In the genomic region with DNA sequence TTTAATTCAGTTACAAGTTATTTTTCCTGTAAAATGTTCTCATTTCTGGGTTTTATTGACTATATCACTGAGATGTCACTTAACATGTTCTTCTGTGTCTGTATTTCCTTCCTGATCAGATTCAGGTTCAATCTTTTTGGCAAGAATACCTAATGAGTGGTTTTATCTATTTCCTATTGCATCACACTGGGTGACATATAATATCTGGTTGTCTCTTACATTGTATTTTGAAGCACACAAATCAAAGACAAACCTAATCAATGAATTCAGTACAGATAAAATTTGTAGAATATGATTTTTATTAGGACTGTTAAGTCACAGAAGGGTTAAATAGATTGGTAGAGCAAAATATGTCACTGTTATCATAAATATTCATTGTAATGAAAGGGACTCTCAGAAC, we compare ENCODE assay signal across 22 cellular contexts.
"Had no signal": no experiment of that assay in that cellular context is flagged by ENCODE, and none has a peak within 500 bp of the region (broad histone marks: within the 10 kb centered on the region; RNA-seq: fewer than 3 reads in every experiment).

No MANE protein-coding gene starts in this region.

- H3K27me3 ChIP-seq: breast epithelium, foreskin keratinocyte, transverse colon had no signal

- DNase-seq: aorta; dermis blood vessel endothelial cell; effector memory CD8-positive, alpha-beta T cell; foreskin keratinocyte; glutamatergic neuron; hypothalamus; left ventricle myocardium inferior; mucosa of descending colon; naive thymus-derived CD4-positive, alpha-beta T cell; right cardiac atrium; small intestine; stimulated activated CD4-positive, alpha-beta T cell treated with anti-CD3 and anti-CD28 coated beads, Interleukin-4, amount 100 ng/mL, for 4 hours; stimulated activated CD8-positive, alpha-beta memory T cell treated with anti-CD3 and anti-CD28 coated beads, Interleukin-4, amount 100 ng/mL, for 48 hours; stimulated activated naive CD4-positive, alpha-beta T cell treated with Interleukin-2 at 50 U/mL for 16 hours; substantia nigra; T-helper 2 cell; transverse colon had no signal

- H3K27me3 Mint-ChIP-seq: effector memory CD8-positive, alpha-beta T cell; memory B cell; naive thymus-derived CD4-positive, alpha-beta T cell had no signal

- ATAC-seq: activated CD4-positive, CD25-positive, alpha-beta regulatory T cell treated with anti-CD3 and anti-CD28 coated beads, Interleukin-2, amount 50 U/mL, for 24 hours; effector memory CD8-positive, alpha-beta T cell; foreskin keratinocyte; mucosa of descending colon; naive thymus-derived CD4-positive, alpha-beta T cell; right cardiac atrium had no signal

- H3K36me3 ChIP-seq: breast epithelium, prostate gland, transverse colon had no signal

- H3K27ac ChIP-seq: breast epithelium, foreskin keratinocyte, left ventricle myocardium inferior, prostate gland, transverse colon had no signal

- H3K4me1 ChIP-seq: breast epithelium, prostate gland, transverse colon had no signal

- H3K4me1 Mint-ChIP-seq: memory B cell had no signal

- H3K4me3 ChIP-seq: breast epithelium, left ventricle myocardium inferior, mucosa of descending colon, prostate gland, transverse colon had no signal

- H3K4me3 Mint-ChIP-seq: activated T-helper 1 cell treated with anti-CD3 and anti-CD28 coated beads, Interleukin-12 subunit alpha, Interleukin-12 subunit beta, Interleukin-2, Interleukin-4 antibody, amounts not matched to agents 30 ng/mL and 10 ng/mL and 1 ng/mL, durations not matched to agents 14 hours and 24 hours and 36 hours; effector memory CD8-positive, alpha-beta T cell; memory B cell; naive thymus-derived CD4-positive, alpha-beta T cell had no signal

- H3K27ac Mint-ChIP-seq: activated T-helper 1 cell treated with anti-CD3 and anti-CD28 coated beads, Interleukin-12 subunit alpha, Interleukin-12 subunit beta, Interleukin-2, Interleukin-4 antibody, amounts not matched to agents 30 ng/mL and 10 ng/mL and 1 ng/mL, durations not matched to agents 14 hours and 24 hours and 36 hours; memory B cell had no signal

- H3K9me3 Mint-ChIP-seq: activated T-helper 1 cell treated with anti-CD3 and anti-CD28 coated beads, Interleukin-12 subunit alpha, Interleukin-12 subunit beta, Interleukin-2, Interleukin-4 antibody, amounts not matched to agents 30 ng/mL and 10 ng/mL and 1 ng/mL, durations not matched to agents 14 hours and 24 hours and 36 hours; effector memory CD8-positive, alpha-beta T cell; memory B cell; naive thymus-derived CD4-positive, alpha-beta T cell had no signal

- H3K9me3 ChIP-seq: breast epithelium, left ventricle myocardium inferior, mucosa of descending colon, prostate gland, transverse colon had no signal
